ENCODE assay signal across 10 cellular contexts in the genomic region with DNA sequence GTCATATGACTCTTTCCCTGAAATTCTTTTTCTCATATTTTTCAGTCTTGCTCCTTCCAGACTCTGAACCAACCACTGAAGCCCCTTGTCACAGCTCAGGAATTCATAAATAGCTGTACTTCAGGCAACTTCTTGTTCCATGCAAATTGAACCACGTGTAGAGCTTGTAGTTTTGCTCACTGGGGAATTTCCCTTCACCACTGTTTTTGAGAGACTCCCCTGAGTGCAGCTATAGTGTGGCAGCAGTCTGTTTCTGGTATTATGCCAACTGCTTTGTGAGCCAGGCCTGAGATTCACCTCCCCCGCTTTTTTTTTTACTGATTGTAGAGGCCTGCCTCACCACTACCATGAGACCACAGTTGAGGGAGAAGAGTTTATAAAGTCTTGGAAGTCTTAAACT.
DNase-seq lines count a peak whose midpoint lies in the region; ATAC-seq and TF ChIP-seq lines count a peak whose summit lies in the region.
"Had no signal": no experiment of that assay in that cellular context is flagged by ENCODE, and none has a peak within 500 bp of the region (broad histone marks: within the 10 kb centered on the region; RNA-seq: fewer than 3 reads in every experiment).

No MANE protein-coding gene starts in this region.

- no peak overlapping the region for H2AFZ ChIP-seq in MM.1S (ENCODE audit: low read length)
- H2AFZ ChIP-seq in neural progenitor cell (replicated peaks), result peak overlapping the region; percentile 14

- H3K4me1 Mint-ChIP-seq in neural progenitor cell, result peaks cover 10% of the 10 kb centered on the region

- H3K27ac Mint-ChIP-seq in neural progenitor cell, result no peak overlapping the region

- H3K27me3 ChIP-seq in MM.1S (replicated peaks; ENCODE audit: insufficient read depth, low read length) (no peaks in the 10 kb centered on the region), neural progenitor cell (no peaks in the 10 kb centered on the region)

- H3K79me2 ChIP-seq in MM.1S (ENCODE audit: low read length) (no peaks in the 10 kb centered on the region), neural progenitor cell (ENCODE audit: low read depth) (no peaks in the 10 kb centered on the region)

- H4K20me1 ChIP-seq in MM.1S (ENCODE audit: insufficient read depth, low read length) (no peaks in the 10 kb centered on the region), neural progenitor cell (ENCODE audit: low read depth) (no peaks in the 10 kb centered on the region)

- peak; percentile 53 for DNase-seq in MM.1S
- no peak for DNase-seq in neural progenitor cell (ENCODE audit: low spot score)
- DNase-seq in AML-193 (lab: John Stamatoyannopoulos, UW), result no peak
- no peak for DNase-seq in NCI-H2171 (lab: John Stamatoyannopoulos, UW)
- DNase-seq in activated T-cell treated with anti-CD3 and anti-CD28 coated beads, Interleukin-2, amount 50 U/mL, for 1 hour, result no peak
- DNase-seq in GF-D8 (lab: John Stamatoyannopoulos, UW), result no peak
- DNase-seq: activated T-cell treated with anti-CD3 and anti-CD28 coated beads, Interleukin-2, amount 50 U/mL, for 4 hours; small intestine had no signal

- H3K9ac ChIP-seq in MM.1S (ENCODE audit: low read length) (no peak overlapping the region), neural progenitor cell (no peak overlapping the region)

- no peaks in the 10 kb centered on the region for H3K36me3 Mint-ChIP-seq in neural progenitor cell

- H3K4me1 ChIP-seq in MM.1S (ENCODE audit: low read length), result no peaks in the 10 kb centered on the region
- H3K4me1 ChIP-seq in neural progenitor cell, result no peaks in the 10 kb centered on the region

- peaks cover 5% of the 10 kb centered on the region for H3K27me3 Mint-ChIP-seq in neural progenitor cell (ENCODE audit: insufficient read depth, low read depth)

- ATAC-seq in GM18867 (IDR thresholded peaks at IDR 0.05; ENCODE audit: unreplicated experiment), result peak; percentile 94
- peak; percentile 98 for ATAC-seq in HG02588 (IDR thresholded peaks at IDR 0.05; ENCODE audit: unreplicated experiment)
- ATAC-seq: activated T-cell treated with anti-CD3 and anti-CD28 coated beads, Interleukin-2, amount 50 U/mL, for 4 hours had no signal

- no peaks in the 10 kb centered on the region for H3K9me2 ChIP-seq in MM.1S (replicated peaks; ENCODE audit: insufficient read depth, low read length)

- no peak overlapping the region for H3K27ac ChIP-seq in MM.1S (ENCODE audit: low read length)
- no peak overlapping the region for H3K27ac ChIP-seq in neural progenitor cell

- H3K4me3 Mint-ChIP-seq in neural progenitor cell, result no peak overlapping the region
- H3K4me3 Mint-ChIP-seq: activated T-cell treated with anti-CD3 and anti-CD28 coated beads, Interleukin-2, amount 50 U/mL, for 4 hours had no signal

- H3K4me3 ChIP-seq in MM.1S (ENCODE audit: low read length) (no peak overlapping the region), neural progenitor cell (no peak overlapping the region)

- H3F3A ChIP-seq in MM.1S (ENCODE audit: insufficient read depth, low read length) (no peaks in the 10 kb centered on the region), neural progenitor cell (ENCODE audit: low read depth) (no peaks in the 10 kb centered on the region)

- H3K9me3 Mint-ChIP-seq in neural progenitor cell, result no peaks in the 10 kb centered on the region

- H3K36me3 ChIP-seq in MM.1S (replicated peaks; ENCODE audit: insufficient read depth, low read length), result no peaks in the 10 kb centered on the region
- no peaks in the 10 kb centered on the region for H3K36me3 ChIP-seq in neural progenitor cell

- H3K9me3 ChIP-seq in MM.1S (replicated peaks; ENCODE audit: insufficient read depth, low read length) (no peaks in the 10 kb centered on the region), neural progenitor cell (ENCODE audit: low read depth) (no peaks in the 10 kb centered on the region)

- H3K4me2 ChIP-seq in MM.1S (ENCODE audit: low read depth, low read length), result no peak overlapping the region
- H3K4me2 ChIP-seq in neural progenitor cell, result no peak overlapping the region

- TF ChIP-seq CTCF in MM.1S (IDR thresholded peaks at IDR 0.05; ENCODE audit: low read length) (no peak), neural progenitor cell (IDR thresholded peaks at IDR 0.05) (no peak)
